1 cellular context compared by ENCODE assay signal in the genomic region with DNA sequence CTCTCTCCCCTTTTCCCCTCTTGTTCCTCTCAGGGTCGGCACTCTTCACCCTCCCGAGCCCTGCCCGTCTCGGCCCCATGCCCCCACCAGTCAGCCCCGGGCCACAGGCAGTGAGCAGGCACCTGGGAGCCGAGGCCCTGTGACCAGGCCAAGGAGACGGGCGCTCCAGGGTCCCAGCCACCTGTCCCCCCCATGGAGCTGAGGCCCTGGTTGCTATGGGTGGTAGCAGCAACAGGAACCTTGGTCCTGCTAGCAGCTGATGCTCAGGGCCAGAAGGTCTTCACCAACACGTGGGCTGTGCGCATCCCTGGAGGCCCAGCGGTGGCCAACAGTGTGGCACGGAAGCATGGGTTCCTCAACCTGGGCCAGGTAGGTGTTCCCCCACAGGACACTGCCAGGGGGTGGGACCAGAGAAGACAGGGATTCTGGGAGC.
A peak's percentile ranks its signal among the peaks of the same experiment; 100 is the strongest.
TF ChIP-seq lines count a peak whose summit lies in the region.

No MANE protein-coding gene starts in this region.

TF ChIP-seq in HepG2, 621 proteins besides CTCF, POLR2A, EP300 and RAD21:
- TF ChIP-seq, protein P1, sequence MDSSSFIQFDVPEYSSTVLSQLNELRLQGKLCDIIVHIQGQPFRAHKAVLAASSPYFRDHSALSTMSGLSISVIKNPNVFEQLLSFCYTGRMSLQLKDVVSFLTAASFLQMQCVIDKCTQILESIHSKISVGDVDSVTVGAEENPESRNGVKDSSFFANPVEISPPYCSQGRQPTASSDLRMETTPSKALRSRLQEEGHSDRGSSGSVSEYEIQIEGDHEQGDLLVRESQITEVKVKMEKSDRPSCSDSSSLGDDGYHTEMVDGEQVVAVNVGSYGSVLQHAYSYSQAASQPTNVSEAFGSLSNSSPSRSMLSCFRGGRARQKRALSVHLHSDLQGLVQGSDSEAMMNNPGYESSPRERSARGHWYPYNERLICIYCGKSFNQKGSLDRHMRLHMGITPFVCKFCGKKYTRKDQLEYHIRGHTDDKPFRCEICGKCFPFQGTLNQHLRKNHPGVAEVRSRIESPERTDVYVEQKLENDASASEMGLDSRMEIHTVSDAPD (CRISPR knock-in tag; IDR thresholded peaks at IDR 0.05) = no peak
- TF ChIP-seq AGO2 (optimal IDR thresholded peaks at IDR 0.05; ENCODE audit: low read depth, low read length) = peak; percentile 41
